1 cellular context compared by ENCODE assay signal in the genomic region with DNA sequence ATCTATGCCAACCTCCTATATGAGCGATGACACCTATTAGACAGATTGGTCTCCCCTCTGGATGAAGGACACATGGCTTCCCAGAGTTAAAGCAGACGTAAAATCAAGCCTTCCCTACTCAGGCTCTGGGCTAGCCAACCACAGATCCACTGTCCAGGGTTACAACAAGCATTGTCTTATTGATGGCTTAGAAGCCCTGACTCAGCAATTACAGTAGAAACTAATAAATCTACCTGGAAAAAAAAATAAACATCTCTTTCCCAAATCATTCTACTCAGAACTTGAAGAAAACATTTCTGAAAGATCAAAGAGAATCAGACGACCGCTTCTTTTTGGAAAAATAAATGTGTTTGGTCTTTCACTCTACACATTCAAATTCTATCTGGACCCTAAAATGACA.
TF ChIP-seq lines count a peak whose summit lies in the region.

No MANE protein-coding gene starts in this region.

TF ChIP-seq in GM23338, 12 proteins besides CTCF, POLR2A, EP300 and RAD21 (continued from another document):
- no peak for TF ChIP-seq ZNF462 (CRISPR knock-in tag; IDR thresholded peaks at IDR 0.05)
- no peak for TF ChIP-seq CREB1 (CRISPR knock-in tag; IDR thresholded peaks at IDR 0.05; ENCODE audit: low read depth)
- TF ChIP-seq ZNF331 (CRISPR knock-in tag; IDR thresholded peaks at IDR 0.05; ENCODE audit: low read depth): no peak
- no peak for TF ChIP-seq REST (IDR thresholded peaks at IDR 0.05; ENCODE audit: unreplicated experiment)
- no peak for TF ChIP-seq ZNF114 (CRISPR knock-in tag; IDR thresholded peaks at IDR 0.05)
- no peak for TF ChIP-seq NANOG (IDR thresholded peaks at IDR 0.05; ENCODE audit: borderline replicate concordance)
- no peak for TF ChIP-seq EZH2phosphoT487 (IDR thresholded peaks at IDR 0.05; ENCODE audit: unreplicated experiment)
